In genomic region chr18:24584777-24585176, GRCh38 we compare ENCODE assay signal across 29 cellular contexts.
"Had no signal": no experiment of that assay in that cellular context is flagged by ENCODE, and none has a peak within 500 bp of the region (broad histone marks: within the 10 kb centered on the region; RNA-seq: fewer than 3 reads in every experiment).

No MANE protein-coding gene starts in this region.

- H3K9me3 ChIP-seq: ascending aorta, pancreas, prostate gland, sigmoid colon, uterus had no signal

- H3K4me1 Mint-ChIP-seq: activated CD4-positive, alpha-beta T cell treated with anti-CD3 and anti-CD28 coated beads, Interleukin-2, amount 10 ng/mL, durations not matched to agents 24 days and 14 days; activated naive CD8-positive, alpha-beta T cell treated with anti-CD3 and anti-CD28 coated beads for 36 hours; naive B cell; stimulated activated effector memory CD8-positive, alpha-beta T cell treated with anti-CD3 and anti-CD28 coated beads, Interleukin-12 subunit alpha, Interleukin-12 subunit beta, amount 100 ng/mL, for 72 hours; stimulated activated naive CD8-positive, alpha-beta T cell treated with anti-CD3 and anti-CD28 coated beads, Interleukin-15, amount 100 ng/mL, for 72 hours had no signal

- H3K36me3 Mint-ChIP-seq: activated CD4-positive, alpha-beta memory T cell treated with anti-CD3 and anti-CD28 coated beads for 36 hours; activated naive CD8-positive, alpha-beta T cell treated with anti-CD3 and anti-CD28 coated beads for 36 hours; naive B cell; stimulated activated effector memory CD8-positive, alpha-beta T cell treated with anti-CD3 and anti-CD28 coated beads, Interleukin-12 subunit alpha, Interleukin-12 subunit beta, amount 100 ng/mL, for 72 hours; type B pancreatic cell had no signal

- H3K4me3 Mint-ChIP-seq: activated CD4-positive, alpha-beta memory T cell treated with anti-CD3 and anti-CD28 coated beads for 36 hours; activated CD4-positive, alpha-beta T cell treated with anti-CD3 and anti-CD28 coated beads, Interleukin-2, amount 10 ng/mL, durations not matched to agents 24 days and 14 days; activated naive CD4-positive, alpha-beta T cell treated with anti-CD3 and anti-CD28 coated beads for 36 hours; activated naive CD8-positive, alpha-beta T cell treated with anti-CD3 and anti-CD28 coated beads for 36 hours; activated T-helper 1 cell treated with anti-CD3 and anti-CD28 coated beads, Interleukin-12 subunit alpha, Interleukin-12 subunit beta, Interleukin-2, Interleukin-4 antibody, amounts not matched to agents 30 ng/mL and 10 ng/mL and 1 ng/mL, durations not matched to agents 14 hours and 24 hours and 36 hours; endodermal cell; naive B cell; nephron progenitor cell; stimulated activated effector memory CD8-positive, alpha-beta T cell treated with anti-CD3 and anti-CD28 coated beads, Interleukin-12 subunit alpha, Interleukin-12 subunit beta, amount 100 ng/mL, for 72 hours; stimulated activated naive CD8-positive, alpha-beta T cell treated with anti-CD3 and anti-CD28 coated beads, Interleukin-15, amount 100 ng/mL, for 72 hours; type B pancreatic cell had no signal

- H3K36me3 ChIP-seq: ascending aorta, brain microvascular endothelial cell, pancreas, prostate gland, sigmoid colon, uterus, WERI-Rb-1 had no signal

- H3K27me3 ChIP-seq: ascending aorta, brain microvascular endothelial cell, pancreas, sigmoid colon, uterus had no signal

- DNase-seq: activated CD4-positive, alpha-beta memory T cell treated with anti-CD3 and anti-CD28 coated beads for 36 hours; activated CD4-positive, alpha-beta T cell treated with anti-CD3 and anti-CD28 coated beads, Interleukin-2, amount 10 ng/mL, durations not matched to agents 24 days and 14 days; activated CD4-positive, CD25-positive, alpha-beta regulatory T cell treated with anti-CD3 and anti-CD28 coated beads, Interleukin-2, amount 50 U/mL, for 72 hours; activated CD8-positive, alpha-beta memory T cell treated with anti-CD3 and anti-CD28 coated beads, Interleukin-2, amount 50 U/mL, for 4 hours; activated effector memory CD4-positive, alpha-beta T cell treated with anti-CD3 and anti-CD28 coated beads, Interleukin-2, amount 50 U/mL, for 16 hours; activated naive CD4-positive, alpha-beta T cell treated with anti-CD3 and anti-CD28 coated beads for 36 hours; activated naive CD8-positive, alpha-beta T cell treated with anti-CD3 and anti-CD28 coated beads for 36 hours; activated T-cell treated with anti-CD3 and anti-CD28 coated beads, Interleukin-2, amount 50 U/mL, for 1 hour; brain microvascular endothelial cell; endodermal cell; left cardiac atrium; left ventricle myocardium superior; naive B cell; nephron progenitor cell; pancreas; sigmoid colon; small intestine; stimulated activated CD4-positive, alpha-beta T cell treated with anti-CD3 and anti-CD28 coated beads, Interleukin-4, amount 100 ng/mL, for 24 hours; stimulated activated naive CD8-positive, alpha-beta T cell treated with anti-CD3 and anti-CD28 coated beads, Interleukin-15, amount 100 ng/mL, for 72 hours; substantia nigra; T-helper 9 cell; uterus; WERI-Rb-1 had no signal

- H3K27ac Mint-ChIP-seq: activated CD4-positive, alpha-beta memory T cell treated with anti-CD3 and anti-CD28 coated beads for 36 hours; activated CD4-positive, alpha-beta T cell treated with anti-CD3 and anti-CD28 coated beads, Interleukin-2, amount 10 ng/mL, durations not matched to agents 24 days and 14 days; activated naive CD4-positive, alpha-beta T cell treated with anti-CD3 and anti-CD28 coated beads for 36 hours; activated naive CD8-positive, alpha-beta T cell treated with anti-CD3 and anti-CD28 coated beads for 36 hours; activated T-helper 1 cell treated with anti-CD3 and anti-CD28 coated beads, Interleukin-12 subunit alpha, Interleukin-12 subunit beta, Interleukin-2, Interleukin-4 antibody, amounts not matched to agents 30 ng/mL and 10 ng/mL and 1 ng/mL, durations not matched to agents 14 hours and 24 hours and 36 hours; endodermal cell; naive B cell; nephron progenitor cell; stimulated activated effector memory CD8-positive, alpha-beta T cell treated with anti-CD3 and anti-CD28 coated beads, Interleukin-12 subunit alpha, Interleukin-12 subunit beta, amount 100 ng/mL, for 72 hours; stimulated activated naive CD8-positive, alpha-beta T cell treated with anti-CD3 and anti-CD28 coated beads, Interleukin-15, amount 100 ng/mL, for 72 hours; type B pancreatic cell had no signal

- H3K4me3 ChIP-seq: ascending aorta, pancreas, prostate gland, sigmoid colon, uterus had no signal

- H3K27ac ChIP-seq: ascending aorta, brain microvascular endothelial cell, pancreas, prostate gland, sigmoid colon, uterus, WERI-Rb-1 had no signal

- H3K9me3 Mint-ChIP-seq: activated CD4-positive, alpha-beta memory T cell treated with anti-CD3 and anti-CD28 coated beads for 36 hours; activated CD4-positive, alpha-beta T cell treated with anti-CD3 and anti-CD28 coated beads, Interleukin-2, amount 10 ng/mL, durations not matched to agents 24 days and 14 days; activated naive CD4-positive, alpha-beta T cell treated with anti-CD3 and anti-CD28 coated beads for 36 hours; activated naive CD8-positive, alpha-beta T cell treated with anti-CD3 and anti-CD28 coated beads for 36 hours; activated T-helper 1 cell treated with anti-CD3 and anti-CD28 coated beads, Interleukin-12 subunit alpha, Interleukin-12 subunit beta, Interleukin-2, Interleukin-4 antibody, amounts not matched to agents 30 ng/mL and 10 ng/mL and 1 ng/mL, durations not matched to agents 14 hours and 24 hours and 36 hours; endodermal cell; stimulated activated effector memory CD8-positive, alpha-beta T cell treated with anti-CD3 and anti-CD28 coated beads, Interleukin-12 subunit alpha, Interleukin-12 subunit beta, amount 100 ng/mL, for 72 hours; stimulated activated naive CD8-positive, alpha-beta T cell treated with anti-CD3 and anti-CD28 coated beads, Interleukin-15, amount 100 ng/mL, for 72 hours had no signal

- H3K4me1 ChIP-seq: ascending aorta, pancreas, prostate gland, sigmoid colon, uterus had no signal

- ATAC-seq: esophagus mucosa; left cardiac atrium; left ventricle myocardium superior; pancreas; stimulated activated effector memory CD8-positive, alpha-beta T cell treated with anti-CD3 and anti-CD28 coated beads, Interleukin-12 subunit alpha, Interleukin-12 subunit beta, amount 100 ng/mL, for 72 hours; stimulated activated naive CD8-positive, alpha-beta T cell treated with anti-CD3 and anti-CD28 coated beads, Interleukin-15, amount 100 ng/mL, for 72 hours had no signal
